ENCODE assay signal across 15 cellular contexts in the genomic region with DNA sequence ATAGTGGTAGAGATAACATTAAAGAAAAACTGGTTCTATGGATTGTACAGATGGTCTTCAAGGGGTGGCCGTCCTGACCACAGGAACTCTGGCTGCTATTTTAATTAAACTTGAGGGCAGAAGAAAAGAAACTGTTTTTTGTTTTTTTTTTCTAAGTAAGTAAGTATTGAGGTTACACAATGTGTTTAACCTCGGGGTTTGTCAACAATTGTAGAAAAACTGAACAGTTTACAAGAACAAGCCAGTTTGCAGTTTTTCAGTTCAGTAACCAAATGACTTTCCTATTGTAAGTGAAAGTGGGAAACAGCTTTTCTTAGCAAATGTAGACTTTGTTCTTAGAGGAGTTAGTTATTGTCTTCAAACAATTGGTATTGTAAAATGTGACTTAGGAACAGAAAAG.
A peak's percentile ranks its signal among the peaks of the same experiment; 100 is the strongest.
DNase-seq lines count a peak whose midpoint lies in the region; ATAC-seq and TF ChIP-seq lines count a peak whose summit lies in the region.
"Had no signal": no experiment of that assay in that cellular context is flagged by ENCODE, and none has a peak within 500 bp of the region (broad histone marks: within the 10 kb centered on the region; RNA-seq: fewer than 3 reads in every experiment).

No MANE protein-coding gene starts in this region.

- DNase-seq in GM13977 (ENCODE audit: low spot score) (peak; percentile 3), immature natural killer cell (peak in 2 of 3 donors; percentile 3 to 14), thyroid gland (no peak), GF-D8 (lab: John Stamatoyannopoulos, UW) (no peak), cerebellum (ENCODE audit: low spot score) (no peak)
- no peak for DNase-seq in naive thymus-derived CD4-positive, alpha-beta T cell
- DNase-seq: activated B cell treated with CpG ODN at 0.5 μM for 24 hours; activated naive CD4-positive, alpha-beta T cell treated with anti-CD3 and anti-CD28 coated beads for 36 hours; MV-4-11; right cardiac atrium; stimulated activated CD8-positive, alpha-beta memory T cell treated with anti-CD3 and anti-CD28 coated beads, Interleukin-4, amount 100 ng/mL, for 48 hours had no signal

- H3K4me3 ChIP-seq in thyroid gland (replicated peaks in 1 of 3): no peak overlapping the region
- H3K4me3 ChIP-seq in naive thymus-derived CD4-positive, alpha-beta T cell (ENCODE audit: low read length): no peak overlapping the region

- peaks cover 0 to 2% (median 0%) of the 10 kb centered on the region in 3 donors for H3K27me3 Mint-ChIP-seq in immature natural killer cell (ENCODE audit: low read depth in 3 of 3)
- peaks cover 0 to 9% (median 4%) of the 10 kb centered on the region in 5 donors for H3K27me3 Mint-ChIP-seq in naive thymus-derived CD4-positive, alpha-beta T cell
- H3K27me3 Mint-ChIP-seq: activated B cell treated with CpG ODN at 0.5 μM for 24 hours had no signal

- peak overlapping the region; percentile 22 to 84 (median 50) for H3K27ac Mint-ChIP-seq in immature natural killer cell
- H3K27ac Mint-ChIP-seq in naive thymus-derived CD4-positive, alpha-beta T cell: no peak overlapping the region
- H3K27ac Mint-ChIP-seq: activated B cell treated with CpG ODN at 0.5 μM for 24 hours; activated naive CD4-positive, alpha-beta T cell treated with anti-CD3 and anti-CD28 coated beads for 36 hours had no signal

- no peaks in the 10 kb centered on the region for H3K9me3 ChIP-seq in thyroid gland
- no peaks in the 10 kb centered on the region for H3K9me3 ChIP-seq in naive thymus-derived CD4-positive, alpha-beta T cell (ENCODE audit: control insufficient read depth in 2 of 3, low read length in 3 of 3)

- peak; percentile 49 for ATAC-seq in GM21528 (IDR thresholded peaks at IDR 0.05; ENCODE audit: low FRiP score, unreplicated experiment)
- ATAC-seq in HG03520 (IDR thresholded peaks at IDR 0.05; ENCODE audit: unreplicated experiment): peak; percentile 46
- no peak for ATAC-seq in naive thymus-derived CD4-positive, alpha-beta T cell
- ATAC-seq: left lobe of liver, Panc1, right cardiac atrium had no signal

- intact Hi-C loops in thyroid gland (cut with DNase I): no loop called here
- intact Hi-C loops in naive thymus-derived CD4-positive, alpha-beta T cell (cut with micrococcal nuclease): loop anchor here in 1 of 2 donors (2.0 kb wide), 1 partner anchor 52 kb away; no protein-coding TSS in a partner anchor

- peaks cover 51 to 68% of the 10 kb centered on the region in 2 donors for H3K4me1 Mint-ChIP-seq in immature natural killer cell
- peaks cover 2 to 21% (median 16%) of the 10 kb centered on the region in 7 donors for H3K4me1 Mint-ChIP-seq in naive thymus-derived CD4-positive, alpha-beta T cell

- 36 to 47% methylated on average over 2 of the region's 2 CpGs for WGBS in thyroid gland, 2 donors

- no peaks in the 10 kb centered on the region for H3K36me3 Mint-ChIP-seq in immature natural killer cell
- H3K36me3 Mint-ChIP-seq in naive thymus-derived CD4-positive, alpha-beta T cell: peaks cover 0 to 7% (median 0%) of the 10 kb centered on the region in 5 donors

- TF ChIP-seq CTCF in GM13977 (IDR thresholded peaks at IDR 0.05; ENCODE audit: extremely low read depth, insufficient read depth, missing control alignments) (no peak), thyroid gland (IDR thresholded peaks at IDR 0.05) (no peak)

- in situ Hi-C loops in GM13977 (cut with MboI; ENCODE audit: low pct_unique_long_range_greater_than_20kb, low sequenced_read_pairs, unreplicated experiment): no loop called here

- H3K27me3 ChIP-seq in thyroid gland: no peaks in the 10 kb centered on the region
- H3K27me3 ChIP-seq in naive thymus-derived CD4-positive, alpha-beta T cell (ENCODE audit: control insufficient read depth in 2 of 2, insufficient read depth in 2 of 2, low read length in 2 of 2): no peaks in the 10 kb centered on the region

- no peaks in the 10 kb centered on the region for H3K4me1 ChIP-seq in thyroid gland
- peaks cover 0 to 1% of the 10 kb centered on the region in 2 donors for H3K4me1 ChIP-seq in naive thymus-derived CD4-positive, alpha-beta T cell (ENCODE audit: control insufficient read depth in 2 of 2, insufficient read depth in 2 of 2, low read length in 2 of 2)

- POLR2A ChIA-PET in naive thymus-derived CD4-positive, alpha-beta T cell (lab: Charles Lee): no interaction called here

- H3K4me3 Mint-ChIP-seq in immature natural killer cell: peak overlapping the region in 3 of 5 donors; percentile 17 to 64 (median 47)
- H3K4me3 Mint-ChIP-seq in naive thymus-derived CD4-positive, alpha-beta T cell: no peak overlapping the region
- H3K4me3 Mint-ChIP-seq: activated B cell treated with CpG ODN at 0.5 μM for 24 hours; activated naive CD4-positive, alpha-beta T cell treated with anti-CD3 and anti-CD28 coated beads for 36 hours had no signal

- H3K9me3 Mint-ChIP-seq in immature natural killer cell: no peaks in the 10 kb centered on the region
- H3K9me3 Mint-ChIP-seq in naive thymus-derived CD4-positive, alpha-beta T cell: peaks cover 0 to 3% (median 0%) of the 10 kb centered on the region in 11 donors
- H3K9me3 Mint-ChIP-seq: activated B cell treated with CpG ODN at 0.5 μM for 24 hours; activated naive CD4-positive, alpha-beta T cell treated with anti-CD3 and anti-CD28 coated beads for 36 hours had no signal

- TF ChIP-seq POLR2A in thyroid gland (IDR thresholded peaks at IDR 0.05): no peak

- no peak overlapping the region for H3K27ac ChIP-seq in thyroid gland
- H3K27ac ChIP-seq in naive thymus-derived CD4-positive, alpha-beta T cell (ENCODE audit: low read depth, low read length): no peak overlapping the region

- CTCF ChIA-PET in naive thymus-derived CD4-positive, alpha-beta T cell (lab: Charles Lee): no interaction called here

- H3K36me3 ChIP-seq in thyroid gland: no peaks in the 10 kb centered on the region
- no peaks in the 10 kb centered on the region for H3K36me3 ChIP-seq in naive thymus-derived CD4-positive, alpha-beta T cell (ENCODE audit: control insufficient read depth in 2 of 3, insufficient read depth in 3 of 3, low read length in 3 of 3)

Comparison
In these comparisons a context has a peak if more than half of its experiments do, and no peak if none do; other contexts are left out.
1. DNase-seq: peak in GM13977 (single experiment) and immature natural killer cell (2 of 3); none in thyroid gland (0 of 2), GF-D8 (single experiment), naive thymus-derived CD4-positive, alpha-beta T cell (0 of 9) and cerebellum (single experiment).
2. H3K27ac Mint-ChIP-seq: peak in immature natural killer cell (6 of 6); none in naive thymus-derived CD4-positive, alpha-beta T cell (0 of 9).
3. H3K4me3 Mint-ChIP-seq: peak in immature natural killer cell (3 of 5); none in naive thymus-derived CD4-positive, alpha-beta T cell (0 of 10).